13 cellular contexts compared by ENCODE assay signal in the genomic region with DNA sequence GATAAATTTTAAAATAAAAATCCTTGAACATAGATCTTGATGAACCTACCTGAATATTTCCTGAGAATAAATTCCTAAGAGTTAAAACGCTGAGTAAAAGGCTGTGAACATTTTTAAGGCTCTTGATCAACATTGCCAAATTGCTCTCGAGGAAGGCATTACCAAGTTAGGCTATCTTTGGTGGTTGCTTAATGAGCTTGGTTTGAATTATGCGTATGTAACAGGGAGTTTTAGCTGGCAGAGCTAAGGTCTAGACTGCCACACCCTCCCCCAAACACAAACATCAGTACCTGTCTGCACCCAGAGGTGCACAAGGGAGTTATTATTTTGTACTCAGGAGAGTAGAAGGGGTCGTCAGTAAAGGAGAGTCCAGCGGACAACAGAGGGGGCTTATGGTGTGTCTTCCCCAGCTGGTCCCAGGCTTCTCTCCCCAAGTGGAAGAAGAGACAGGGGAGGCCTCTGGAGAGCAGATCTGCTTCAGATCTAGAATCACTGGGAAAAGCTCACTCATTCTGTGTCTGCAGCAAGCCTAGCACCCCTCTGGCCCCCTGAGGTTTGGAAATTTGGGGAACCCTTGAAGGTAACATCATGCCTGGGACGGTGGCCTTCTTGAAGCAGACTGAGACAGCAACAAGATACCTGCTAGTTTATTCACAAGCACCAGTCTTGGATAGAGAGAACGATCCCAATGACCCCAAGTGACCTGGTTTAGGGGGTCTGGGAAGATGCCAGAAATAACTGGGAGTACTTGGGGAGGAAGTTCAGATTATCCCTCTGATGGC.
"Had no signal": no experiment of that assay in that cellular context is flagged by ENCODE, and none has a peak within 500 bp of the region (broad histone marks: within the 10 kb centered on the region; RNA-seq: fewer than 3 reads in every experiment).

No MANE protein-coding gene starts in this region.

- DNase-seq: activated CD4-positive, alpha-beta T cell treated with anti-CD3 and anti-CD28 coated beads for 48 hours; activated CD8-positive, alpha-beta memory T cell treated with anti-CD3 and anti-CD28 coated beads, Interleukin-2, amount 10 ng/mL, durations not matched to agents 7 days and 5 days; amniotic stem cell; cerebellar nuclear complex; endodermal cell; erythroblast; stimulated activated CD4-positive, alpha-beta T cell treated with anti-CD3 and anti-CD28 coated beads, Interleukin-4, amount 100 ng/mL, for 4 hours; T1000 had no signal

- H3K4me3 ChIP-seq: hepatocyte, skin epidermis had no signal

- H3K27me3 ChIP-seq: hepatocyte had no signal

- H3K9me3 Mint-ChIP-seq: activated naive CD4-positive, alpha-beta T cell treated with anti-CD3 and anti-CD28 coated beads, Interleukin-2, amount 50 U/mL, for 24 hours; dendritic cell treated with granulocyte-macrophage colony-stimulating factor and Interleukin-4, amounts not matched to agents 40 ng/mL and 50 ng/mL, for 4 days; endodermal cell had no signal

- H3K27me3 Mint-ChIP-seq: activated CD8-positive, alpha-beta memory T cell treated with anti-CD3 and anti-CD28 coated beads, Interleukin-2, amount 10 ng/mL, durations not matched to agents 7 days and 5 days; activated naive CD4-positive, alpha-beta T cell treated with anti-CD3 and anti-CD28 coated beads, Interleukin-2, amount 50 U/mL, for 24 hours had no signal

- H3K27ac Mint-ChIP-seq: activated CD8-positive, alpha-beta memory T cell treated with anti-CD3 and anti-CD28 coated beads, Interleukin-2, amount 10 ng/mL, durations not matched to agents 7 days and 5 days; activated naive CD4-positive, alpha-beta T cell treated with anti-CD3 and anti-CD28 coated beads, Interleukin-2, amount 50 U/mL, for 24 hours; dendritic cell treated with granulocyte-macrophage colony-stimulating factor and Interleukin-4, amounts not matched to agents 40 ng/mL and 50 ng/mL, for 4 days; endodermal cell had no signal

- H3K27ac ChIP-seq: hepatocyte had no signal

- H3K36me3 Mint-ChIP-seq: activated naive CD4-positive, alpha-beta T cell treated with anti-CD3 and anti-CD28 coated beads, Interleukin-2, amount 50 U/mL, for 24 hours; brain had no signal

- H3K4me3 Mint-ChIP-seq: activated naive CD4-positive, alpha-beta T cell treated with anti-CD3 and anti-CD28 coated beads, Interleukin-2, amount 50 U/mL, for 24 hours; brain; dendritic cell treated with granulocyte-macrophage colony-stimulating factor and Interleukin-4, amounts not matched to agents 40 ng/mL and 50 ng/mL, for 4 days; endodermal cell had no signal

- ATAC-seq: activated CD8-positive, alpha-beta memory T cell treated with anti-CD3 and anti-CD28 coated beads, Interleukin-2, amount 10 ng/mL, durations not matched to agents 7 days and 5 days had no signal
